In genomic region chr16:65896448-65897153, GRCh38 we compare ENCODE assay signal across 1 cellular context.
TF ChIP-seq lines count a peak whose summit lies in the region.

No MANE protein-coding gene starts in this region.

TF ChIP-seq in HepG2, 621 proteins besides CTCF, POLR2A, EP300 and RAD21 (continued from another document):
- TF ChIP-seq ZBED4 (CRISPR knock-in tag; IDR thresholded peaks at IDR 0.05; ENCODE audit: borderline replicate concordance): no peak
- TF ChIP-seq GLI4 (CRISPR knock-in tag; IDR thresholded peaks at IDR 0.05; ENCODE audit: borderline replicate concordance): no peak
- TF ChIP-seq SMAD3 (CRISPR knock-in tag; IDR thresholded peaks at IDR 0.05): no peak
- TF ChIP-seq HHEX (CRISPR knock-in tag; IDR thresholded peaks at IDR 0.05): no peak
- TF ChIP-seq TAF1 (CRISPR knock-in tag; IDR thresholded peaks at IDR 0.05): no peak
